In the genomic region with DNA sequence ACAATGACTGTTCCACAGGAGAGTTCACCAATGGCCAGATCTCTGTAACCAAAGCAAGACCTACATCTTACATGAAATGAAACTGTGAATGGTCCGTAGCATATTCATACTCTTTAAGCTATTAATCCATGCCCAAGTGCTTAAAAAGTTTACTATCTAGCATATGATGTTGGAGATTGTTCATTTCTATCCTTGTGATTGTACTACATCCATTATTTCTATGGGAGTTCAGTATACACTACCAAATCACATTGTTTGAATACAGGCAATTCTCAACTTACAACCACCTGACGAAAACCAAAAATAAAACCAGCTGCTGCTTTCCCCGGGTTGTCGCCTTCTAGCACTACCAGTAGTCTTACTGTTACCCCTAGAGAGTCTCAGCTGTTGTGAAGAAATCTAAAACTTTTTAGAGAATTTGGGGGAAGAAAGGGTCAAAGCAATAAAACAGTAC, we compare ENCODE assay signal across 9 cellular contexts. TPM values are rescaled to one million over a fixed set of nuclear protein-coding genes. Genes with fewer than 3 reads are reported as not detected.
DNase-seq lines count a peak whose midpoint lies in the region; ATAC-seq and TF ChIP-seq lines count a peak whose summit lies in the region.
"Had no signal": no experiment of that assay in that cellular context is flagged by ENCODE, and none has a peak within 500 bp of the region (broad histone marks: within the 10 kb centered on the region; RNA-seq: fewer than 3 reads in every experiment).

No MANE protein-coding gene starts in this region.

- no peaks in the 10 kb centered on the region for H3K36me3 ChIP-seq in stomach
- H3K36me3 ChIP-seq: left lung had no signal

- CTCF ChIA-PET in GM10248 (lab: Yijun Ruan, JAX), result interaction anchor here (0.8 to 2.8 kb wide), 17 partner anchors 9 to 89 kb away, joined by 3 to 11 read pairs (median 4); no protein-coding TSS in a partner anchor

- H3K4me1 ChIP-seq in stomach, result peaks cover 7 to 15% (median 10%) of the 10 kb centered on the region in 4 donors

- POLR2A ChIA-PET in GM10248 (lab: Yijun Ruan, JAX), result no interaction called here

- no peak overlapping the region for H3K4me3 ChIP-seq in stomach
- H3K4me3 ChIP-seq: left lung had no signal

- peaks cover 77% of the 10 kb centered on the region for H3K4me1 Mint-ChIP-seq in activated naive CD8-positive, alpha-beta T cell treated with anti-CD3 and anti-CD28 coated beads for 36 hours

- TF ChIP-seq CTCF in GM10248 (IDR thresholded peaks at IDR 0.05; ENCODE audit: control extremely low read depth, extremely low read depth, low read depth, missing control alignments), result no peak
- TF ChIP-seq CTCF in stomach (IDR thresholded peaks at IDR 0.05), result no peak

- intact Hi-C loops in left colon (cut with DNase I, micrococcal nuclease), result no loop called here
- intact Hi-C loops in stomach (cut with DNase I; ENCODE audit: low total_unique reads), result no loop called here

- no peaks in the 10 kb centered on the region for H3K27me3 ChIP-seq in stomach
- H3K27me3 ChIP-seq: left lung had no signal

- TF ChIP-seq POLR2A in stomach (IDR thresholded peaks at IDR 0.05), result no peak

- peak; percentile 51 for ATAC-seq in GM19463 (IDR thresholded peaks at IDR 0.05; ENCODE audit: unreplicated experiment)
- peak; percentile 58 for ATAC-seq in HG03108 (IDR thresholded peaks at IDR 0.05; ENCODE audit: unreplicated experiment)
- ATAC-seq in left colon, result no peak
- ATAC-seq: left lung had no signal

- no peaks in the 10 kb centered on the region for H3K27me3 Mint-ChIP-seq in activated naive CD8-positive, alpha-beta T cell treated with anti-CD3 and anti-CD28 coated beads for 36 hours

- peak overlapping the region; percentile 93 for H3K27ac Mint-ChIP-seq in activated naive CD8-positive, alpha-beta T cell treated with anti-CD3 and anti-CD28 coated beads for 36 hours

- no peaks in the 10 kb centered on the region for H3K9me3 Mint-ChIP-seq in activated naive CD8-positive, alpha-beta T cell treated with anti-CD3 and anti-CD28 coated beads for 36 hours

- peak overlapping the region; percentile 80 for H3K4me3 Mint-ChIP-seq in activated naive CD8-positive, alpha-beta T cell treated with anti-CD3 and anti-CD28 coated beads for 36 hours

- no peaks in the 10 kb centered on the region for H3K9me3 ChIP-seq in stomach
- H3K9me3 ChIP-seq: left lung had no signal

- no peak for TF ChIP-seq EP300 in stomach (IDR thresholded peaks at IDR 0.05)

- 75 to 93% (median 82%) methylated on average over 4 of the region's 4 CpGs for WGBS in stomach, 5 donors

- H3K36me3 Mint-ChIP-seq in activated naive CD8-positive, alpha-beta T cell treated with anti-CD3 and anti-CD28 coated beads for 36 hours, result peaks cover 52% of the 10 kb centered on the region

- peak; percentile 26 for DNase-seq in GM10248 (ENCODE audit: extremely low spot score)
- no peak for DNase-seq in activated naive CD8-positive, alpha-beta T cell treated with anti-CD3 and anti-CD28 coated beads for 36 hours
- no peak for DNase-seq in RKO (ENCODE audit: low spot score)
- no peak for DNase-seq in COR-L47 (lab: John Stamatoyannopoulos, UW)
- DNase-seq in left colon, result no peak
- no peak for DNase-seq in stomach
- DNase-seq: left lung had no signal

- H3K27ac ChIP-seq in stomach, result peak overlapping the region in 1 of 5 donors; percentile 2
- H3K27ac ChIP-seq: left lung had no signal

RNA-seq across cellular contexts. Expression of gene HIVEP2, which starts 37.9 kb away (rescaled TPM):
- total RNA-seq in activated naive CD8-positive, alpha-beta T cell treated with anti-CD3 and anti-CD28 coated beads for 36 hours, result 10 to 100 TPM; 27.1 to 28.8 TPM
- total RNA-seq in left colon, result 10 to 100 TPM in 1 of 2 donors, 1 to 10 TPM in 1; 9.2 to 10.1 TPM
- total RNA-seq in stomach, result 10 to 100 TPM in 2 of 5 donors, 1 to 10 TPM in 2, under 1 TPM in 1; 0.58 to 14.3 (median 9.1) TPM
- polyA plus RNA-seq in stomach, result 1 to 10 TPM; 2.2 to 3.2 (median 2.9) TPM
